ENCODE assay signal across 15 cellular contexts in the genomic region with DNA sequence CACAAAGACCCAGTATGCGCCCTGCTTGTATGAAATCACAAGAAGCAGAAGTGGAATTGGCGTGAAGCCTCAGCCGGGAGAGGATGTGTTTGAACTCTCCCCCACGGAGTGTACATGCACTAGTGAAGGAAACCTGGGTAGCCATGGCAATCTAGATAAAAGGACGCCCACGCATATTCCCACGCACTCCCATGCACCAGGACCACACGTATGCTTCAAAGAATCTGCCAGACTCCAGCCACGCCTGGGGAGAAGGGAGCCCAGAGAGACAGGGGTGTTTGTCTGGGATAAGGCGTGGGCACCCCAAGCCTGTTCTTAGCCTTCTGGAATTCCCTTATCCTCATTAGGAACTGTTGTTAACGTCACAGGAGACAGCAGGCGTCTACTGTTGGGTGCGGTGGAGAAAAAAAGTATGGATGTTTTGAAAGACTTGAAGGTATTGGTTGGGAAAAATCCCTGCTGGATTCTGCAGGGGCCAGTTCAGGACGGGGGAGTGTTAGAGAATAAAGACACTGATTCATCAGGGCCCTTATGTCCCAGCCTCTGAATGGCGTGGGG. TPM values are rescaled to one million over a fixed set of nuclear protein-coding genes. Genes with fewer than 3 reads are reported as not detected.
DNase-seq lines count a peak whose midpoint lies in the region; ATAC-seq and TF ChIP-seq lines count a peak whose summit lies in the region.
"Had no signal": no experiment of that assay in that cellular context is flagged by ENCODE, and none has a peak within 500 bp of the region (broad histone marks: within the 10 kb centered on the region; RNA-seq: fewer than 3 reads in every experiment).

No MANE protein-coding gene starts in this region.

- no peaks in the 10 kb centered on the region for H3K27me3 ChIP-seq in mammary epithelial cell (ENCODE audit: insufficient read depth, low read length)
- H3K27me3 ChIP-seq in breast epithelium = no peaks in the 10 kb centered on the region
- no peaks in the 10 kb centered on the region for H3K27me3 ChIP-seq in upper lobe of right lung
- H3K27me3 ChIP-seq: spleen, upper lobe of left lung had no signal

- no peak overlapping the region for H3K27ac ChIP-seq in mammary epithelial cell (ENCODE audit: insufficient read depth, low read depth, low read length)
- H3K27ac ChIP-seq in breast epithelium = no peak overlapping the region
- no peak overlapping the region for H3K27ac ChIP-seq in upper lobe of right lung
- H3K27ac ChIP-seq: upper lobe of left lung had no signal

- ATAC-seq in upper lobe of right lung (peak; percentile 19), GM21723 (IDR thresholded peaks at IDR 0.05; ENCODE audit: unreplicated experiment) (no peak)
- ATAC-seq: naive thymus-derived CD8-positive, alpha-beta T cell had no signal

- peaks cover 5% of the 10 kb centered on the region for H3K27me3 Mint-ChIP-seq in endothelial cell (ENCODE audit: unreplicated experiment)

- peaks cover 5% of the 10 kb centered on the region for H3K36me3 Mint-ChIP-seq in endothelial cell (ENCODE audit: low read depth, unreplicated experiment)
- H3K36me3 Mint-ChIP-seq: naive thymus-derived CD8-positive, alpha-beta T cell had no signal

- no peak overlapping the region for H3K9ac ChIP-seq in mammary epithelial cell (ENCODE audit: insufficient read depth, low read length)

- intact Hi-C loops in mammary epithelial cell (cut with micrococcal nuclease) = no loop called here
- intact Hi-C loops in breast epithelium (cut with DNase I; ENCODE audit: low total_unique reads) = no loop called here
- intact Hi-C loops in upper lobe of right lung (cut with DNase I) = no loop called here

- H3K4me1 ChIP-seq in mammary epithelial cell (ENCODE audit: insufficient read depth, low read length) (no peaks in the 10 kb centered on the region), breast epithelium (peaks cover 0 to 8% of the 10 kb centered on the region in 2 donors), upper lobe of right lung (no peaks in the 10 kb centered on the region)

- no peaks in the 10 kb centered on the region for H3K9me3 Mint-ChIP-seq in endothelial cell (ENCODE audit: unreplicated experiment)
- H3K9me3 Mint-ChIP-seq: activated CD4-positive, alpha-beta T cell treated with anti-CD3 and anti-CD28 coated beads, Interleukin-2, amount 10 ng/mL, durations not matched to agents 24 days and 14 days had no signal

- H3K9me3 ChIP-seq in mammary epithelial cell (replicated peaks; ENCODE audit: insufficient read depth, low read length) = no peaks in the 10 kb centered on the region
- no peaks in the 10 kb centered on the region for H3K9me3 ChIP-seq in breast epithelium
- H3K9me3 ChIP-seq in upper lobe of right lung = no peaks in the 10 kb centered on the region

- no peak for TF ChIP-seq POLR2A in breast epithelium (IDR thresholded peaks at IDR 0.05)

- WGBS in mammary epithelial cell (ENCODE audit: low coverage, missing lambda C conversion rate) = 71% methylated on average over 6 of the region's 15 CpGs

- dilution Hi-C loops in mammary epithelial cell (cut with HindIII; ENCODE audit: low sequenced_read_pairs) = no loop called here

- in situ Hi-C loops in mammary epithelial cell (cut with MboI; ENCODE audit: low sequenced_read_pairs in 2 of 2) = no loop called here

- no peak overlapping the region for H3K4me3 Mint-ChIP-seq in endothelial cell (ENCODE audit: unreplicated experiment)
- H3K4me3 Mint-ChIP-seq: activated CD4-positive, alpha-beta T cell treated with anti-CD3 and anti-CD28 coated beads, Interleukin-2, amount 10 ng/mL, durations not matched to agents 24 days and 14 days; naive thymus-derived CD8-positive, alpha-beta T cell had no signal

- peak; percentile 69 for DNase-seq in mammary epithelial cell
- DNase-seq in breast epithelium (ENCODE audit: low spot score in 2 of 2) = no peak
- peak; percentile 96 for DNase-seq in amniotic epithelial cell (ENCODE audit: low read depth)
- peak; percentile 31 for DNase-seq in iris pigment epithelial cell (ENCODE audit: low read depth)
- no peak for DNase-seq in upper lobe of right lung
- DNase-seq in endothelial cell (ENCODE audit: low spot score) = no peak
- no peak for DNase-seq in A172 (ENCODE audit: low spot score)
- DNase-seq: activated CD4-positive, alpha-beta T cell treated with anti-CD3 and anti-CD28 coated beads, Interleukin-2, amount 10 ng/mL, durations not matched to agents 24 days and 14 days; naive thymus-derived CD8-positive, alpha-beta T cell; NCI-H146; spleen; SW 1271; upper lobe of left lung had no signal

- no peak overlapping the region for H2AFZ ChIP-seq in mammary epithelial cell (ENCODE audit: low read depth, low read length)

- H4K20me1 ChIP-seq in mammary epithelial cell (ENCODE audit: insufficient read depth, low read length) = no peaks in the 10 kb centered on the region

- BruUV-seq in mammary epithelial cell (replicated peaks; lab: Mats Ljungman, UMichigan) = no TSS peak

- no peaks in the 10 kb centered on the region for H3K79me2 ChIP-seq in mammary epithelial cell (ENCODE audit: insufficient read depth, low read length)

- no peak overlapping the region for H3K4me3 ChIP-seq in mammary epithelial cell (replicated peaks in 1 of 3; ENCODE audit: insufficient read depth in 1 of 3, low read depth in 2 of 3, low read length in 3 of 3)
- no peak overlapping the region for H3K4me3 ChIP-seq in breast epithelium
- no peak overlapping the region for H3K4me3 ChIP-seq in upper lobe of right lung
- H3K4me3 ChIP-seq: spleen, upper lobe of left lung had no signal

- H3K36me3 ChIP-seq in mammary epithelial cell (ENCODE audit: insufficient read depth, low read length) (no peaks in the 10 kb centered on the region), breast epithelium (no peaks in the 10 kb centered on the region), upper lobe of right lung (no peaks in the 10 kb centered on the region)
- H3K36me3 ChIP-seq: spleen, upper lobe of left lung had no signal

- CTCF ChIA-PET in mammary epithelial cell (lab: Charles Lee; ENCODE audit: low non-redundant PET) = no interaction called here

- H3K4me2 ChIP-seq in mammary epithelial cell (ENCODE audit: insufficient read depth, low read depth, low read length) = no peak overlapping the region

- H3K27ac Mint-ChIP-seq in endothelial cell (ENCODE audit: unreplicated experiment) = no peak overlapping the region
- H3K27ac Mint-ChIP-seq: activated CD4-positive, alpha-beta T cell treated with anti-CD3 and anti-CD28 coated beads, Interleukin-2, amount 10 ng/mL, durations not matched to agents 24 days and 14 days; activated T-helper 2 cell treated with anti-CD3 and anti-CD28 coated beads, Interferon-gamma antibody, Interleukin-2, Interleukin-4, amounts not matched to agents 10 μg/mL and 5 μg/mL and 100 μg/mL, durations not matched to agents 14 hours and 24 hours and 36 hours had no signal

- TF ChIP-seq CTCF in mammary epithelial cell (conservative IDR thresholded peaks at IDR 0.05 in 1 of 2, IDR thresholded peaks at IDR 0.05 in 1 of 2; ENCODE audit: extremely low read depth in 1 of 2, insufficient read depth in 1 of 2, low read depth in 1 of 2, low read length in 2 of 2) (no peak), breast epithelium (IDR thresholded peaks at IDR 0.05) (no peak), upper lobe of right lung (IDR thresholded peaks at IDR 0.05) (no peak), endothelial cell (IDR thresholded peaks at IDR 0.05; ENCODE audit: unreplicated experiment) (no peak)

- H3K4me1 Mint-ChIP-seq in endothelial cell (ENCODE audit: unreplicated experiment) = no peaks in the 10 kb centered on the region

RNA-seq across cellular contexts. Expression of a gene that starts 28.9 kb away (rescaled TPM):
- 10 to 100 TPM in 1 of 2 donors, 1 to 10 TPM in 1; 6.9 to 30.8 TPM for total RNA-seq in mammary epithelial cell
- polyA plus RNA-seq in mammary epithelial cell = 9.6 TPM
- not detected for polyA minus RNA-seq in mammary epithelial cell
- total RNA-seq in breast epithelium = 100 to 1,000 TPM in 2 of 3 donors, 10 to 100 TPM in 1; 62.6 to 256 (median 132) TPM
- total RNA-seq in upper lobe of right lung = 39.4 TPM
- 6.1 TPM for total RNA-seq in endothelial cell (ENCODE audit: unreplicated experiment)
- not detected in 2 replicates for total RNA-seq in A172 (2014; rRNA removed; shearing (Covaris generic))
- total RNA-seq: activated T-helper 2 cell treated with anti-CD3 and anti-CD28 coated beads, Interferon-gamma antibody, Interleukin-2, Interleukin-4, amounts not matched to agents 10 μg/mL and 5 μg/mL and 100 μg/mL, durations not matched to agents 14 hours and 24 hours and 36 hours had no signal

Comparison
In these comparisons a context has a peak if more than half of its experiments do, and no peak if none do; other contexts are left out.
1. DNase-seq: peak in mammary epithelial cell (single experiment), amniotic epithelial cell (single experiment) and iris pigment epithelial cell (single experiment); none in breast epithelium (0 of 2), upper lobe of right lung (single experiment), endothelial cell (single experiment) and A172 (single experiment).